10 cellular contexts compared by ENCODE assay signal in the genomic region with DNA sequence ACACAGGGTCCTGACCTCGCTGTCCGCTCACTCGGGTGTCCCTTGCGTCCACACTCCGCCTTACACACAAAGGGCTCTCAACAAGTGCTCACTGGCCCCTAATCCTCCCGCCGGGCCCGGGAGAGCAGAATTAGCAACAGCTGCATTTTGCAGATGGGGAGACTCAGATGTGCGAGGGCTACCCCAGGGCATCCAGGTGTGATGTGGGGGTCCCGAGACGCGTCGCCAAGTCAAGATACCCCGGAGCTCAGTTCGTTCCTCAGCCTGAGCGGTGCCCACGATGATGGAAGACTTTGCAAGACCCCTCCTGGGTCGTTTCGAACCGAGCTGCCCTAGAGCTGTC. TPM values are rescaled to one million over a fixed set of nuclear protein-coding genes. Genes with fewer than 3 reads are reported as not detected.
DNase-seq lines count a peak whose midpoint lies in the region; ATAC-seq and TF ChIP-seq lines count a peak whose summit lies in the region.
"Had no signal": no experiment of that assay in that cellular context is flagged by ENCODE, and none has a peak within 500 bp of the region (broad histone marks: within the 10 kb centered on the region; RNA-seq: fewer than 3 reads in every experiment).

No MANE protein-coding gene starts in this region.

- no peaks in the 10 kb centered on the region for H3K4me1 ChIP-seq in colonic mucosa

- H3K4me3 ChIP-seq in colonic mucosa = peak overlapping the region; percentile 47

- no peak overlapping the region for H3K27ac ChIP-seq in colonic mucosa

- intact Hi-C loops in colonic mucosa (cut with DNase I) = loop anchor here (5.0 to 10.0 kb wide), 3 partner anchors 218 to 578 kb away; no protein-coding TSS in a partner anchor

- H3K27me3 Mint-ChIP-seq in stimulated activated naive CD8-positive, alpha-beta T cell treated with anti-CD3 and anti-CD28 coated beads, Interleukin-15, Interleukin-2, amounts not matched to agents 100 ng/mL and 50 ng/mL, for 24 hours = no peaks in the 10 kb centered on the region
- H3K27me3 Mint-ChIP-seq in naive B cell = peaks cover 3 to 21% (median 18%) of the 10 kb centered on the region in 3 donors

- H3K27ac Mint-ChIP-seq in stimulated activated naive CD8-positive, alpha-beta T cell treated with anti-CD3 and anti-CD28 coated beads, Interleukin-15, Interleukin-2, amounts not matched to agents 100 ng/mL and 50 ng/mL, for 24 hours = no peak overlapping the region
- peak overlapping the region in 5 of 6 donors; percentile 34 to 92 (median 82) for H3K27ac Mint-ChIP-seq in naive B cell

- peaks cover 20% of the 10 kb centered on the region for H3K36me3 Mint-ChIP-seq in stimulated activated naive CD8-positive, alpha-beta T cell treated with anti-CD3 and anti-CD28 coated beads, Interleukin-15, Interleukin-2, amounts not matched to agents 100 ng/mL and 50 ng/mL, for 24 hours (ENCODE audit: low read depth)
- peaks cover 9 to 18% of the 10 kb centered on the region in 2 donors for H3K36me3 Mint-ChIP-seq in naive B cell

- H3K36me3 ChIP-seq in colonic mucosa = no peaks in the 10 kb centered on the region

- no peak for TF ChIP-seq CTCF in colonic mucosa (IDR thresholded peaks at IDR 0.05)

- H3K9me3 ChIP-seq in colonic mucosa = no peaks in the 10 kb centered on the region

- peaks cover 30% of the 10 kb centered on the region for H3K4me1 Mint-ChIP-seq in stimulated activated naive CD8-positive, alpha-beta T cell treated with anti-CD3 and anti-CD28 coated beads, Interleukin-15, Interleukin-2, amounts not matched to agents 100 ng/mL and 50 ng/mL, for 24 hours (ENCODE audit: low read depth)
- peaks cover 18 to 36% (median 28%) of the 10 kb centered on the region in 3 donors for H3K4me1 Mint-ChIP-seq in naive B cell

- peak overlapping the region; percentile 85 for H3K4me3 Mint-ChIP-seq in stimulated activated naive CD8-positive, alpha-beta T cell treated with anti-CD3 and anti-CD28 coated beads, Interleukin-15, Interleukin-2, amounts not matched to agents 100 ng/mL and 50 ng/mL, for 24 hours
- peak overlapping the region; percentile 80 to 96 (median 92) for H3K4me3 Mint-ChIP-seq in naive B cell

- ATAC-seq in stimulated activated naive CD8-positive, alpha-beta T cell treated with anti-CD3 and anti-CD28 coated beads, Interleukin-15, Interleukin-2, amounts not matched to agents 100 U/mL and 50 U/mL, for 24 hours = no peak
- ATAC-seq in naive B cell (ENCODE audit: low read depth in 2 of 2) = no peak
- no peak for ATAC-seq in HG03442 (IDR thresholded peaks at IDR 0.05; ENCODE audit: unreplicated experiment)
- ATAC-seq in HG02763 (IDR thresholded peaks at IDR 0.05; ENCODE audit: unreplicated experiment) = no peak
- ATAC-seq in GM18867 (IDR thresholded peaks at IDR 0.05; ENCODE audit: unreplicated experiment) = no peak

- no peak for DNase-seq in stimulated activated naive CD8-positive, alpha-beta T cell treated with anti-CD3 and anti-CD28 coated beads, Interleukin-15, Interleukin-2, amounts not matched to agents 100 U/mL and 50 U/mL, for 24 hours
- DNase-seq in colonic mucosa (no peak), naive B cell (no peak), DMS53 treated with DMSO at 0.1 percent for 48 hours (lab: John Stamatoyannopoulos, UW; ENCODE audit: unreplicated experiment) (no peak)

- H3K9me3 Mint-ChIP-seq in stimulated activated naive CD8-positive, alpha-beta T cell treated with anti-CD3 and anti-CD28 coated beads, Interleukin-15, Interleukin-2, amounts not matched to agents 100 ng/mL and 50 ng/mL, for 24 hours = peaks cover 22% of the 10 kb centered on the region
- H3K9me3 Mint-ChIP-seq in naive B cell = peaks cover 4 to 15% (median 11%) of the 10 kb centered on the region in 7 donors

- H3K27me3 ChIP-seq in colonic mucosa = no peaks in the 10 kb centered on the region

- H3K9ac ChIP-seq in colonic mucosa (ENCODE audit: low read depth in 2 of 2, low read length in 2 of 2) = peak overlapping the region in 1 of 2 donors; percentile 51

RNA-seq across cellular contexts. Expression of a gene that starts 14.9 kb away (rescaled TPM):
- total RNA-seq in colonic mucosa = not detected
- polyA plus RNA-seq in naive B cell (ENCODE audit: low read depth in 6 of 6) = not detected
- total RNA-seq: G401, SK-MEL-5 had no signal
